27 cellular contexts compared by ENCODE assay signal in genomic region chr3:76456322-76456721, GRCh38.
"Had no signal": no experiment of that assay in that cellular context is flagged by ENCODE, and none has a peak within 500 bp of the region (broad histone marks: within the 10 kb centered on the region; RNA-seq: fewer than 3 reads in every experiment).

No MANE protein-coding gene starts in this region.

- H3K4me3 ChIP-seq: hepatocyte, left lung, lower lobe of right lung, psoas muscle, right atrium auricular region, right lobe of liver, stomach, testis, thyroid gland, transverse colon, upper lobe of left lung had no signal

- H3K4me1 Mint-ChIP-seq: naive thymus-derived CD8-positive, alpha-beta T cell; nephron; neural crest cell; stimulated activated naive B cell treated with anti-CD40 and anti-IgM and Interleukin-4, amounts not matched to agents 10 μg/mL and 1 μg/mL and 100 μg/mL, for 72 hours had no signal

- H3K27ac ChIP-seq: hepatocyte, left lung, lower lobe of right lung, parathyroid adenoma, psoas muscle, right atrium auricular region, right lobe of liver, stomach, testis, thyroid gland, transverse colon, upper lobe of left lung had no signal

- H3K36me3 Mint-ChIP-seq: naive thymus-derived CD8-positive, alpha-beta T cell; stimulated activated naive B cell treated with anti-CD40 and anti-IgM and Interleukin-4, amounts not matched to agents 10 μg/mL and 1 μg/mL and 100 μg/mL, for 72 hours had no signal

- H3K27me3 ChIP-seq: hepatocyte, left lung, right atrium auricular region, right lobe of liver, stomach, testis, thyroid gland, transverse colon, upper lobe of left lung had no signal

- ATAC-seq: left colon; left lung; lower lobe of right lung; naive thymus-derived CD8-positive, alpha-beta T cell; psoas muscle; right lobe of liver; stimulated activated naive B cell treated with anti-CD40 and anti-IgM and Interleukin-4, amounts not matched to agents 10 μg/mL and 1 μg/mL and 100 μg/mL, for 72 hours; stimulated activated naive CD8-positive, alpha-beta T cell treated with anti-CD3 and anti-CD28 coated beads, Interleukin-15, Interleukin-2, amounts not matched to agents 100 U/mL and 50 U/mL, for 24 hours had no signal

- H3K4me3 Mint-ChIP-seq: naive thymus-derived CD8-positive, alpha-beta T cell; nephron; neural crest cell; stimulated activated naive B cell treated with anti-CD40 and anti-IgM and Interleukin-4, amounts not matched to agents 10 μg/mL and 1 μg/mL and 100 μg/mL, for 72 hours had no signal

- H3K27me3 Mint-ChIP-seq: naive thymus-derived CD8-positive, alpha-beta T cell; stimulated activated naive B cell treated with anti-CD40 and anti-IgM and Interleukin-4, amounts not matched to agents 10 μg/mL and 1 μg/mL and 100 μg/mL, for 72 hours had no signal

- H3K4me1 ChIP-seq: left lung, lower lobe of right lung, parathyroid adenoma, psoas muscle, right atrium auricular region, right lobe of liver, stomach, testis, thyroid gland, transverse colon, upper lobe of left lung had no signal

- H3K27ac Mint-ChIP-seq: naive thymus-derived CD8-positive, alpha-beta T cell; nephron; stimulated activated naive B cell treated with anti-CD40 and anti-IgM and Interleukin-4, amounts not matched to agents 10 μg/mL and 1 μg/mL and 100 μg/mL, for 72 hours had no signal

- DNase-seq: islet precursor cell; kidney glomerular epithelial cell; left colon; left lung; lower lobe of right lung; mammary epithelial cell; mesenchymal stem cell; naive thymus-derived CD8-positive, alpha-beta T cell; nucleus accumbens; psoas muscle; right lobe of liver; stimulated activated CD4-positive, alpha-beta T cell treated with anti-CD3 and anti-CD28 coated beads, Interleukin-12 subunit alpha, Interleukin-12 subunit beta, amount 100 ng/mL, for 4 hours; stimulated activated CD4-positive, alpha-beta T cell treated with anti-CD3 and anti-CD28 coated beads, Interleukin-15, amount 100 ng/mL, for 24 hours; stimulated activated CD4-positive, alpha-beta T cell treated with anti-CD3 and anti-CD28 coated beads, Interleukin-2, amount 100 ng/mL, for 24 hours; stimulated activated CD4-positive, alpha-beta T cell treated with anti-CD3 and anti-CD28 coated beads, Interleukin-4, amount 100 ng/mL, for 1 hour; stimulated activated naive B cell treated with anti-CD40 and anti-IgM and Interleukin-4, amounts not matched to agents 10 μg/mL and 1 μg/mL and 100 μg/mL, for 72 hours; stimulated activated naive CD8-positive, alpha-beta T cell treated with anti-CD3 and anti-CD28 coated beads, Interleukin-15, Interleukin-2, amounts not matched to agents 100 U/mL and 50 U/mL, for 24 hours; stomach; testis; thyroid gland; transverse colon; upper lobe of left lung had no signal
